Comparison of ENCODE assay signal across 8 cellular contexts in genomic region chr16:11670171-11671131, GRCh38. TPM values are rescaled to one million over a fixed set of nuclear protein-coding genes. Genes with fewer than 3 reads are reported as not detected.
DNase-seq lines count a peak whose midpoint lies in the region; ATAC-seq and TF ChIP-seq lines count a peak whose summit lies in the region.

No MANE protein-coding gene starts in this region.

- H3K4me1 Mint-ChIP-seq in activated T-cell treated with anti-CD3 and anti-CD28 coated beads, Interleukin-2, amount 50 U/mL, for 72 hours (ENCODE audit: low read depth) = peaks cover 60% of the 10 kb centered on the region

- H4K8ac ChIP-seq in mesendoderm (ENCODE audit: low read depth, low read length) = no peak overlapping the region

- no peak overlapping the region for H2BK15ac ChIP-seq in mesendoderm (replicated peaks; ENCODE audit: low read depth)

- H3K4me3 ChIP-seq in mesendoderm (ENCODE audit: low read length) (no peak overlapping the region), uterus (peak overlapping the region in 1 of 2 donors; percentile 67)

- H2AK5ac ChIP-seq in mesendoderm (ENCODE audit: low read length) = no peak overlapping the region

- H2BK5ac ChIP-seq in mesendoderm (ENCODE audit: low read length) = no peak overlapping the region

- H3K36me3 ChIP-seq in mesendoderm (ENCODE audit: control insufficient read depth, insufficient read depth, low read length) (no peaks in the 10 kb centered on the region), uterus (no peaks in the 10 kb centered on the region)

- no peak for TF ChIP-seq CTCF in uterus (IDR thresholded peaks at IDR 0.05)

- peak; percentile 34 for DNase-seq in stimulated activated CD4-positive, alpha-beta T cell treated with anti-CD3 and anti-CD28 coated beads, Interleukin-4, amount 100 ng/mL, for 24 hours
- DNase-seq in stimulated activated CD4-positive, alpha-beta T cell treated with anti-CD3 and anti-CD28 coated beads, Interleukin-1b, Interleukin-23, amount 100 ng/mL, for 48 hours = no peak
- peak; percentile 43 to 54 for DNase-seq in activated T-cell treated with anti-CD3 and anti-CD28 coated beads, Interleukin-2, amount 50 U/mL, for 72 hours
- DNase-seq in mesendoderm (peak; percentile 54), uterus (peak in 1 of 2 donors; percentile 43), NCI-H774 (lab: John Stamatoyannopoulos, UW) (no peak), DMS114 treated with DMSO at 0.1 percent for 48 hours (lab: John Stamatoyannopoulos, UW; ENCODE audit: unreplicated experiment) (no peak)

- H3K36me3 Mint-ChIP-seq in activated T-cell treated with anti-CD3 and anti-CD28 coated beads, Interleukin-2, amount 50 U/mL, for 72 hours (ENCODE audit: insufficient read depth in 2 of 2) = peaks cover 0 to 1% of the 10 kb centered on the region in 2 donors

- WGBS in mesendoderm (ENCODE audit: extremely low coverage, insufficient coverage, low lambda C conversion rate) = no CpG with 5 or more reads among the region's 27 CpGs

- H3K9ac ChIP-seq in mesendoderm (ENCODE audit: low read length) = peak overlapping the region; percentile 93

- intact Hi-C loops in uterus (cut with DNase I; ENCODE audit: low total_unique reads) = no loop called here

- H4K5ac ChIP-seq in mesendoderm (ENCODE audit: low read length) = no peak overlapping the region

- H3K27ac ChIP-seq in mesendoderm (ENCODE audit: low read depth, low read length) = no peak overlapping the region
- H3K27ac ChIP-seq in uterus = peak overlapping the region; percentile 73 to 88

- H3K9me3 ChIP-seq in uterus = no peaks in the 10 kb centered on the region

- H3K23ac ChIP-seq in mesendoderm (ENCODE audit: low read length) = no peak overlapping the region

- no peak for TF ChIP-seq POLR2A in uterus (IDR thresholded peaks at IDR 0.05)

- H3K27ac Mint-ChIP-seq in activated T-cell treated with anti-CD3 and anti-CD28 coated beads, Interleukin-2, amount 50 U/mL, for 72 hours = peak overlapping the region; percentile 81

- no peaks in the 10 kb centered on the region for H3K27me3 Mint-ChIP-seq in activated T-cell treated with anti-CD3 and anti-CD28 coated beads, Interleukin-2, amount 50 U/mL, for 72 hours (ENCODE audit: low read depth)

- peaks cover 54% of the 10 kb centered on the region for H3K79me2 ChIP-seq in mesendoderm (ENCODE audit: control insufficient read depth, insufficient read depth, low read length)

- no peaks in the 10 kb centered on the region for H3K4me1 ChIP-seq in mesendoderm (ENCODE audit: control insufficient read depth, low read depth, low read length)
- H3K4me1 ChIP-seq in uterus = peaks cover 0 to 6% of the 10 kb centered on the region in 2 donors

- H3K4ac ChIP-seq in mesendoderm (ENCODE audit: low read depth, low read length) = no peak overlapping the region

- ATAC-seq in activated T-cell treated with anti-CD3 and anti-CD28 coated beads, Interleukin-2, amount 50 U/mL, for 72 hours (replicated peaks in 1 of 2) = peak; percentile 32 to 47
- ATAC-seq in GM21381 (IDR thresholded peaks at IDR 0.05; ENCODE audit: unreplicated experiment) = no peak

- no peaks in the 10 kb centered on the region for H3K9me3 Mint-ChIP-seq in activated T-cell treated with anti-CD3 and anti-CD28 coated beads, Interleukin-2, amount 50 U/mL, for 72 hours

- H2BK120ac ChIP-seq in mesendoderm (ENCODE audit: low read depth, low read length) = no peak overlapping the region

- peak overlapping the region; percentile 83 to 86 for H3K4me3 Mint-ChIP-seq in activated T-cell treated with anti-CD3 and anti-CD28 coated beads, Interleukin-2, amount 50 U/mL, for 72 hours

- peak overlapping the region; percentile 99 for H3K56ac ChIP-seq in mesendoderm (ENCODE audit: low read length)

- no peak overlapping the region for H3K4me2 ChIP-seq in mesendoderm (ENCODE audit: low read length)

- peaks cover 32% of the 10 kb centered on the region for H3K79me1 ChIP-seq in mesendoderm (ENCODE audit: low read length)

- H3K18ac ChIP-seq in mesendoderm (ENCODE audit: low read length) = no peak overlapping the region

- H3K27me3 ChIP-seq in mesendoderm (ENCODE audit: insufficient read depth, low read length, poor library complexity) (no peaks in the 10 kb centered on the region), uterus (no peaks in the 10 kb centered on the region)

RNA-seq across cellular contexts. Expression of gene SNN, which starts 2.2 kb away (rescaled TPM):
- total RNA-seq in activated T-cell treated with anti-CD3 and anti-CD28 coated beads, Interleukin-2, amount 50 U/mL, for 72 hours = 10 to 100 TPM; 10.4 to 11.6 TPM
- 30.3 TPM for polyA plus RNA-seq in mesendoderm (2013, experiment 1 of 2)
- polyA plus RNA-seq in mesendoderm (2013, experiment 2 of 2) = 30.0 TPM
- 10 to 100 TPM in 3 of 4 donors, 1 to 10 TPM in 1; 4.1 to 30.1 (median 23.0) TPM for total RNA-seq in uterus

Comparison
In these comparisons a context has a peak if more than half of its experiments do, and no peak if none do; other contexts are left out.
1. DNase-seq: peak in stimulated activated CD4-positive, alpha-beta T cell treated with anti-CD3 and anti-CD28 coated beads, Interleukin-4, amount 100 ng/mL, for 24 hours (single experiment), activated T-cell treated with anti-CD3 and anti-CD28 coated beads, Interleukin-2, amount 50 U/mL, for 72 hours (2 of 2) and mesendoderm (single experiment); none in stimulated activated CD4-positive, alpha-beta T cell treated with anti-CD3 and anti-CD28 coated beads, Interleukin-1b, Interleukin-23, amount 100 ng/mL, for 48 hours (single experiment), NCI-H774 (single experiment) and DMS114 treated with DMSO at 0.1 percent for 48 hours (single experiment).